ENCODE assay signal across 19 cellular contexts in genomic region chr1:75795703-75796193, GRCh38. TPM values are rescaled to one million over a fixed set of nuclear protein-coding genes. Genes with fewer than 3 reads are reported as not detected.
DNase-seq lines count a peak whose midpoint lies in the region; ATAC-seq and TF ChIP-seq lines count a peak whose summit lies in the region.
"Had no signal": no experiment of that assay in that cellular context is flagged by ENCODE, and none has a peak within 500 bp of the region (broad histone marks: within the 10 kb centered on the region; RNA-seq: fewer than 3 reads in every experiment).

No MANE protein-coding gene starts in this region.

- H3K4me1 ChIP-seq in HEK293 (ENCODE audit: control insufficient read depth, insufficient read depth, low read length): no peaks in the 10 kb centered on the region
- H3K4me1 ChIP-seq: testis had no signal

- no peak overlapping the region for H3K4me3 ChIP-seq in HEK293 (ENCODE audit: low read depth, low read length)
- H3K4me3 ChIP-seq: lower lobe of right lung, testis had no signal

- peak; percentile 15 for DNase-seq in stimulated activated CD4-positive, alpha-beta T cell treated with anti-CD3 and anti-CD28 coated beads, Interleukin-4, amount 100 ng/mL, for 24 hours
- DNase-seq in stimulated activated CD4-positive, alpha-beta T cell treated with anti-CD3 and anti-CD28 coated beads, Interleukin-4, amount 100 ng/mL, for 4 hours: no peak
- DNase-seq in WTC11 (ENCODE audit: low spot score) (no peak), dermis blood vessel endothelial cell (no peak), kidney glomerular epithelial cell (lab: John Stamatoyannopoulos, UW) (no peak)
- DNase-seq: activated CD4-positive, alpha-beta T cell treated with anti-CD3 and anti-CD28 coated beads, Interleukin-2, amount 10 ng/mL, durations not matched to agents 24 days and 14 days; COR-L47; effector memory CD8-positive, alpha-beta T cell; GF-D8; head of caudate nucleus; lower lobe of right lung; naive B cell; NCI-H446; SHP77; stimulated activated CD4-positive, alpha-beta T cell treated with anti-CD3 and anti-CD28 coated beads, Interleukin-2, amount 100 ng/mL, for 24 hours; testis had no signal

- no peaks in the 10 kb centered on the region for H3K9me3 ChIP-seq in HEK293 (ENCODE audit: control insufficient read depth, insufficient read depth, low read depth, low read length)
- H3K9me3 ChIP-seq: lower lobe of right lung, testis had no signal

- 0 out of 2 replicates have a peak overlapping the region, but pooled peaks have one; percentile 33 for H3K27ac Mint-ChIP-seq in WTC11
- H3K27ac Mint-ChIP-seq: activated CD4-positive, alpha-beta T cell treated with anti-CD3 and anti-CD28 coated beads, Interleukin-2, amount 10 ng/mL, durations not matched to agents 24 days and 14 days; T-helper 2 cell treated with Interferon-gamma antibody and Interleukin-4, amounts not matched to agents 5 μg/mL and 100 μg/mL, for 36 hours had no signal

- no peak overlapping the region for H3K27ac ChIP-seq in HEK293 (ENCODE audit: extremely low read depth, low read depth, low read length)
- H3K27ac ChIP-seq: lower lobe of right lung, testis had no signal

- no peak overlapping the region for H3K4me3 Mint-ChIP-seq in WTC11
- H3K4me3 Mint-ChIP-seq: activated CD4-positive, alpha-beta T cell treated with anti-CD3 and anti-CD28 coated beads, Interleukin-2, amount 10 ng/mL, durations not matched to agents 24 days and 14 days; naive B cell; T-helper 2 cell treated with Interferon-gamma antibody and Interleukin-4, amounts not matched to agents 5 μg/mL and 100 μg/mL, for 36 hours had no signal

- TF ChIP-seq CTCF in HEK293 (tag by site-specific recombination; IDR thresholded peaks at IDR 0.05) (no peak), WTC11 (IDR thresholded peaks at IDR 0.05) (no peak)

- POLR2A ChIA-PET in HEK293 (lab: Yijun Ruan, JAX) (interaction anchor here (2.2 kb wide), 1 partner anchor 9 kb away, joined by 10 read pairs; the partner anchor contains the start of gene RABGGTB), WTC11 (lab: Charles Lee) (interaction anchor here (0.6 to 1.6 kb wide), 3 partner anchors 10 to 1957 kb away, joined by 3 to 6 read pairs (median 5); partner anchors contain the start of gene RABGGTB)

- CTCF ChIA-PET in HEK293 (lab: Yijun Ruan, JAX) (no interaction called here), WTC11 (lab: Charles Lee) (no interaction called here)

- ATAC-seq in WTC11 (peak; percentile 0; the same call in 1 of the 2 replicates), GM18858 (IDR thresholded peaks at IDR 0.05; ENCODE audit: unreplicated experiment) (no peak)
- ATAC-seq: effector memory CD8-positive, alpha-beta T cell had no signal

- H3K27me3 Mint-ChIP-seq in WTC11 (ENCODE audit: low read depth): no peaks in the 10 kb centered on the region; the same call in 1 of the 2 replicates
- H3K27me3 Mint-ChIP-seq: activated CD4-positive, alpha-beta T cell treated with anti-CD3 and anti-CD28 coated beads, Interleukin-2, amount 10 ng/mL, durations not matched to agents 24 days and 14 days; effector memory CD8-positive, alpha-beta T cell; naive B cell had no signal

- H3K36me3 ChIP-seq in HEK293 (ENCODE audit: control insufficient read depth in 2 of 2, insufficient read depth in 1 of 2, low read length in 2 of 2): peaks cover 37 to 64% of the 10 kb centered on the region in 2 experiments

- H3K4me1 Mint-ChIP-seq in WTC11: peaks cover 4% of the 10 kb centered on the region

- H3K9me3 Mint-ChIP-seq in WTC11: no peaks in the 10 kb centered on the region
- H3K9me3 Mint-ChIP-seq: activated CD4-positive, alpha-beta T cell treated with anti-CD3 and anti-CD28 coated beads, Interleukin-2, amount 10 ng/mL, durations not matched to agents 24 days and 14 days; effector memory CD8-positive, alpha-beta T cell; naive B cell; T-helper 2 cell treated with Interferon-gamma antibody and Interleukin-4, amounts not matched to agents 5 μg/mL and 100 μg/mL, for 36 hours had no signal

- peaks cover 63% of the 10 kb centered on the region for H3K36me3 Mint-ChIP-seq in WTC11

TF ChIP-seq in HEK293, 187 proteins besides CTCF, POLR2A, EP300 and RAD21:
- TF ChIP-seq ZNF221 (tag by site-specific recombination; IDR thresholded peaks at IDR 0.05; ENCODE audit: borderline replicate concordance) (no peak), ZNF664 (tag by site-specific recombination; IDR thresholded peaks at IDR 0.05) (peak; percentile 64; the same call in 1 of the 2 replicates)
TF ChIP-seq in HEK293: peak in this region for 1.

TF ChIP-seq in WTC11, 78 proteins besides CTCF, POLR2A, EP300 and RAD21 (continues in another document):
- TF ChIP-seq FOXP1 (CRISPR knock-in tag; IDR thresholded peaks at IDR 0.05; ENCODE audit: borderline replicate concordance) (no peak), HMGA2 (CRISPR knock-in tag; IDR thresholded peaks at IDR 0.05) (no peak), MXD4 (CRISPR knock-in tag; IDR thresholded peaks at IDR 0.05; ENCODE audit: borderline replicate concordance) (no peak), ZNF416 (CRISPR knock-in tag; IDR thresholded peaks at IDR 0.05) (0 out of 2 replicates have a peak, but pooled peaks have one; percentile 81), NFYB (CRISPR knock-in tag; conservative IDR thresholded peaks at IDR 0.05; ENCODE audit: low read depth) (no peak), AFF4 (CRISPR knock-in tag; IDR thresholded peaks at IDR 0.05; ENCODE audit: borderline replicate concordance) (no peak), ZNF219 (CRISPR knock-in tag; IDR thresholded peaks at IDR 0.05; ENCODE audit: borderline replicate concordance) (no peak), CDX4 (CRISPR knock-in tag; IDR thresholded peaks at IDR 0.05; ENCODE audit: borderline replicate concordance) (no peak)
- TF ChIP-seq, protein P1, sequence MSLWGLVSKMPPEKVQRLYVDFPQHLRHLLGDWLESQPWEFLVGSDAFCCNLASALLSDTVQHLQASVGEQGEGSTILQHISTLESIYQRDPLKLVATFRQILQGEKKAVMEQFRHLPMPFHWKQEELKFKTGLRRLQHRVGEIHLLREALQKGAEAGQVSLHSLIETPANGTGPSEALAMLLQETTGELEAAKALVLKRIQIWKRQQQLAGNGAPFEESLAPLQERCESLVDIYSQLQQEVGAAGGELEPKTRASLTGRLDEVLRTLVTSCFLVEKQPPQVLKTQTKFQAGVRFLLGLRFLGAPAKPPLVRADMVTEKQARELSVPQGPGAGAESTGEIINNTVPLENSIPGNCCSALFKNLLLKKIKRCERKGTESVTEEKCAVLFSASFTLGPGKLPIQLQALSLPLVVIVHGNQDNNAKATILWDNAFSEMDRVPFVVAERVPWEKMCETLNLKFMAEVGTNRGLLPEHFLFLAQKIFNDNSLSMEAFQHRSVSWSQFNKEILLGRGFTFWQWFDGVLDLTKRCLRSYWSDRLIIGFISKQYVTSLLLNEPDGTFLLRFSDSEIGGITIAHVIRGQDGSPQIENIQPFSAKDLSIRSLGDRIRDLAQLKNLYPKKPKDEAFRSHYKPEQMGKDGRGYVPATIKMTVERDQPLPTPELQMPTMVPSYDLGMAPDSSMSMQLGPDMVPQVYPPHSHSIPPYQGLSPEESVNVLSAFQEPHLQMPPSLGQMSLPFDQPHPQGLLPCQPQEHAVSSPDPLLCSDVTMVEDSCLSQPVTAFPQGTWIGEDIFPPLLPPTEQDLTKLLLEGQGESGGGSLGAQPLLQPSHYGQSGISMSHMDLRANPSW (CRISPR knock-in tag; conservative IDR thresholded peaks at IDR 0.05; ENCODE audit: low read depth): no peak
- TF ChIP-seq, protein P2, sequence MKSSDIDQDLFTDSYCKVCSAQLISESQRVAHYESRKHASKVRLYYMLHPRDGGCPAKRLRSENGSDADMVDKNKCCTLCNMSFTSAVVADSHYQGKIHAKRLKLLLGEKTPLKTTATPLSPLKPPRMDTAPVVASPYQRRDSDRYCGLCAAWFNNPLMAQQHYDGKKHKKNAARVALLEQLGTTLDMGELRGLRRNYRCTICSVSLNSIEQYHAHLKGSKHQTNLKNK (CRISPR knock-in tag; IDR thresholded peaks at IDR 0.05): no peak

RNA-seq across cellular contexts. Expression of gene MSH4, which starts 0.9 kb away (rescaled TPM):
- 0.27 to 0.33 TPM (median 0.30 TPM) in 3 replicates for total RNA-seq in WTC11 (2021)
- 0.14 and 0.34 TPM in 2 replicates for total RNA-seq in dermis blood vessel endothelial cell

RNA-seq across cellular contexts. Expression of gene RABGGTB, which starts 9.7 kb away (rescaled TPM):
- total RNA-seq in WTC11 (2021): 102 to 139 TPM (median 112 TPM) in 3 replicates
- 76.0 and 79.6 TPM in 2 replicates for total RNA-seq in dermis blood vessel endothelial cell
